8 cellular contexts compared by ENCODE assay signal in genomic region chr17:31548709-31549108, GRCh38.
A peak's percentile ranks its signal among the peaks of the same experiment; 100 is the strongest.
DNase-seq lines count a peak whose midpoint lies in the region; ATAC-seq and TF ChIP-seq lines count a peak whose summit lies in the region.

No MANE protein-coding gene starts in this region.

- peak; percentile 22 for DNase-seq in RPMI8226
- DNase-seq in fibroblast of mammary gland (ENCODE audit: low read depth): no peak
- no peak for DNase-seq in sigmoid colon
- no peak for DNase-seq in HPDE6-E6E7 (ENCODE audit: extremely low spot score)
- no peak for DNase-seq in NCI-H128 (lab: John Stamatoyannopoulos, UW; ENCODE audit: unreplicated experiment)
- no peak for DNase-seq in activated effector memory CD4-positive, alpha-beta T cell treated with anti-CD3 and anti-CD28 coated beads, Interleukin-2, amount 50 U/mL, for 16 hours

- TF ChIP-seq POLR2A in sigmoid colon (IDR thresholded peaks at IDR 0.05): no peak

- TF ChIP-seq CTCF in GM12875 (IDR thresholded peaks at IDR 0.05; ENCODE audit: borderline replicate concordance, insufficient read depth, low read depth, low read length) (no peak), fibroblast of mammary gland (conservative IDR thresholded peaks at IDR 0.05; ENCODE audit: control insufficient read depth, insufficient read depth, low read depth, low read length) (no peak), sigmoid colon (IDR thresholded peaks at IDR 0.05) (no peak)

- H3K36me3 ChIP-seq in sigmoid colon: no peaks in the 10 kb centered on the region

- no peak for TF ChIP-seq EP300 in sigmoid colon (IDR thresholded peaks at IDR 0.05)

- H3K9me3 ChIP-seq in sigmoid colon: no peaks in the 10 kb centered on the region

- no peak for ATAC-seq in GM18498 (IDR thresholded peaks at IDR 0.05; ENCODE audit: unreplicated experiment)

- peaks cover 0 to 15% (median 6%) of the 10 kb centered on the region in 4 donors for H3K4me1 ChIP-seq in sigmoid colon

- peak overlapping the region; percentile 92 to 98 (median 93) for H3K27ac ChIP-seq in sigmoid colon

- peak overlapping the region; percentile 86 for H3K4me3 ChIP-seq in GM12875 (ENCODE audit: low read depth, low read length)
- peak overlapping the region; percentile 82 for H3K4me3 ChIP-seq in fibroblast of mammary gland (ENCODE audit: control insufficient read depth, low read depth, low read length)
- H3K4me3 ChIP-seq in sigmoid colon: peak overlapping the region in 3 of 4 donors; percentile 93 to 94 (median 93)

- 18 to 53% methylated on average over 5 of the region's 5 CpGs for WGBS in sigmoid colon, 2 donors

- intact Hi-C loops in sigmoid colon (cut with DNase I): no loop called here

- H3K27me3 ChIP-seq in sigmoid colon: no peaks in the 10 kb centered on the region
